ENCODE assay signal across 35 cellular contexts in the genomic region with DNA sequence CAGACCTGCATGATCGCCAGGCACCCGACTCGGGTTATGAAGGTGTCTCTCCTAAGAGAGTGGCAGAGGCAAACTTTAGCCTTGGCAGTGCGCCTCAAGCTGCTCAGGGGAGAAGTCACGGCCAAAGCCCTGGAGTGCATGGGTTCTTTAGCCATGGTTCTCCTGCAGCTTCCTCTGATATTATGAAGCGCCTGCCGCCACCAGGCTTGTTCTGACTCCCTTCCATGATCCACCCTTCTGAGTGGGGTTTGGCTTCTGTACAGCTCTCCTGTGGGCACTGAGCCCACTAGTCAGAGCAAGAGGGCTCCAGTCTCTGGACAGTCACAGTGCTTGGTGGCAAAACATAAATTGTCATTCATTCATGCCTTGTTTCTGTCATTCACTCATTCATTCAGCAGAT. TPM values are rescaled to one million over a fixed set of nuclear protein-coding genes. Genes with fewer than 3 reads are reported as not detected.
"Had no signal": no experiment of that assay in that cellular context is flagged by ENCODE, and none has a peak within 500 bp of the region (broad histone marks: within the 10 kb centered on the region; RNA-seq: fewer than 3 reads in every experiment).

No MANE protein-coding gene starts in this region.

- H3K27ac Mint-ChIP-seq: activated CD4-positive, alpha-beta memory T cell treated with anti-CD3 and anti-CD28 coated beads, Interleukin-2, amount 10 ng/mL, durations not matched to agents 7 days and 5 days; activated naive CD4-positive, alpha-beta T cell treated with anti-CD3 and anti-CD28 coated beads, Interleukin-2, amount 10 ng/mL, durations not matched to agents 7 days and 5 days; activated naive CD8-positive, alpha-beta T cell treated with anti-CD3 and anti-CD28 coated beads, Interleukin-2, amount 10 ng/mL, durations not matched to agents 7 days and 5 days; activated T-cell treated with anti-CD3 and anti-CD28 coated beads, Interleukin-2, amount 50 U/mL, for 24 hours; nephron progenitor cell; progenitor cell of endocrine pancreas; stimulated activated naive B cell treated with anti-CD40 and anti-IgM and Interleukin-4, amounts not matched to agents 10 μg/mL and 1 μg/mL and 100 μg/mL, for 72 hours; T-helper 2 cell treated with Interferon-gamma antibody and Interleukin-4, amounts not matched to agents 5 μg/mL and 100 μg/mL, for 36 hours had no signal

- H3K4me3 ChIP-seq: ascending aorta, cardiac muscle cell, colonic mucosa, dorsolateral prefrontal cortex, gastrocnemius medialis, left ventricle myocardium inferior, lung, mucosa of descending colon, ovary, sigmoid colon, stomach, tibial artery had no signal

- FAIRE-seq: islet of Langerhans, small intestine had no signal

- H3K4me3 Mint-ChIP-seq: activated CD4-positive, alpha-beta memory T cell treated with anti-CD3 and anti-CD28 coated beads, Interleukin-2, amount 10 ng/mL, durations not matched to agents 7 days and 5 days; activated naive CD4-positive, alpha-beta T cell treated with anti-CD3 and anti-CD28 coated beads, Interleukin-2, amount 10 ng/mL, durations not matched to agents 7 days and 5 days; activated naive CD8-positive, alpha-beta T cell treated with anti-CD3 and anti-CD28 coated beads, Interleukin-2, amount 10 ng/mL, durations not matched to agents 7 days and 5 days; activated T-cell treated with anti-CD3 and anti-CD28 coated beads, Interleukin-2, amount 50 U/mL, for 24 hours; brain; nephron progenitor cell; stimulated activated naive B cell treated with anti-CD40 and anti-IgM and Interleukin-4, amounts not matched to agents 10 μg/mL and 1 μg/mL and 100 μg/mL, for 72 hours; T-helper 2 cell treated with Interferon-gamma antibody and Interleukin-4, amounts not matched to agents 5 μg/mL and 100 μg/mL, for 36 hours had no signal

- H3K27me3 Mint-ChIP-seq: activated naive CD8-positive, alpha-beta T cell treated with anti-CD3 and anti-CD28 coated beads, Interleukin-2, amount 10 ng/mL, durations not matched to agents 7 days and 5 days; activated T-cell treated with anti-CD3 and anti-CD28 coated beads, Interleukin-2, amount 50 U/mL, for 24 hours; progenitor cell of endocrine pancreas had no signal

- H3K27me3 ChIP-seq: ascending aorta, cardiac muscle cell, colonic mucosa, dorsolateral prefrontal cortex, gastrocnemius medialis, ovary, sigmoid colon, stomach, tibial artery had no signal

- H3K27ac ChIP-seq: ascending aorta, cardiac muscle cell, colonic mucosa, dorsolateral prefrontal cortex, gastrocnemius medialis, left ventricle myocardium inferior, ovary, sigmoid colon, tibial artery had no signal

- H3K9me3 Mint-ChIP-seq: activated CD4-positive, alpha-beta memory T cell treated with anti-CD3 and anti-CD28 coated beads, Interleukin-2, amount 10 ng/mL, durations not matched to agents 7 days and 5 days; activated naive CD4-positive, alpha-beta T cell treated with anti-CD3 and anti-CD28 coated beads, Interleukin-2, amount 10 ng/mL, durations not matched to agents 7 days and 5 days; activated naive CD8-positive, alpha-beta T cell treated with anti-CD3 and anti-CD28 coated beads, Interleukin-2, amount 10 ng/mL, durations not matched to agents 7 days and 5 days; activated T-cell treated with anti-CD3 and anti-CD28 coated beads, Interleukin-2, amount 50 U/mL, for 24 hours; brain; nephron progenitor cell; stimulated activated naive B cell treated with anti-CD40 and anti-IgM and Interleukin-4, amounts not matched to agents 10 μg/mL and 1 μg/mL and 100 μg/mL, for 72 hours; T-helper 2 cell treated with Interferon-gamma antibody and Interleukin-4, amounts not matched to agents 5 μg/mL and 100 μg/mL, for 36 hours had no signal

- H3K36me3 Mint-ChIP-seq: stimulated activated naive B cell treated with anti-CD40 and anti-IgM and Interleukin-4, amounts not matched to agents 10 μg/mL and 1 μg/mL and 100 μg/mL, for 72 hours had no signal

- DNase-seq: activated CD4-positive, alpha-beta memory T cell treated with anti-CD3 and anti-CD28 coated beads, Interleukin-2, amount 10 ng/mL, durations not matched to agents 7 days and 5 days; activated CD4-positive, alpha-beta T cell treated with anti-CD3 and anti-CD28 coated beads for 4 hours; activated CD4-positive, CD25-positive, alpha-beta regulatory T cell; activated CD8-positive, alpha-beta memory T cell treated with anti-CD3 and anti-CD28 coated beads, Interleukin-2, amount 50 U/mL, for 48 hours; activated gamma-delta T cell; activated naive CD4-positive, alpha-beta T cell treated with anti-CD3 and anti-CD28 coated beads, Interleukin-2, amount 10 ng/mL, durations not matched to agents 7 days and 5 days; activated naive CD8-positive, alpha-beta T cell treated with anti-CD3 and anti-CD28 coated beads, Interleukin-2, amount 10 ng/mL, durations not matched to agents 7 days and 5 days; activated T-cell treated with anti-CD3 and anti-CD28 coated beads, Interleukin-2, amount 50 U/mL, for 24 hours; cerebellar nuclear complex; colonic mucosa; dorsolateral prefrontal cortex; effector memory CD4-positive, alpha-beta T cell; erythroblast; gastrocnemius medialis; glutamatergic neuron; left ventricle myocardium inferior; mucosa of descending colon; nephron progenitor cell; ovary; sigmoid colon; small intestine; stimulated activated naive B cell treated with anti-CD40 and anti-IgM and Interleukin-4, amounts not matched to agents 10 μg/mL and 1 μg/mL and 100 μg/mL, for 72 hours; stomach; T-helper 1 cell; tibial artery had no signal

- H3K36me3 ChIP-seq: ascending aorta, cardiac muscle cell, colonic mucosa, gastrocnemius medialis, left ventricle myocardium inferior, ovary, sigmoid colon, stomach, tibial artery had no signal

- H3K9me3 ChIP-seq: ascending aorta, colonic mucosa, gastrocnemius medialis, left ventricle myocardium inferior, mucosa of descending colon, ovary, sigmoid colon, stomach, tibial artery had no signal

RNA-seq across cellular contexts. Expression of gene CATIP, which starts 38.4 kb away (rescaled TPM):
- total RNA-seq: activated CD4-positive, alpha-beta memory T cell treated with anti-CD3 and anti-CD28 coated beads, Interleukin-2, amount 10 ng/mL, durations not matched to agents 7 days and 5 days; activated naive CD8-positive, alpha-beta T cell treated with anti-CD3 and anti-CD28 coated beads, Interleukin-2, amount 10 ng/mL, durations not matched to agents 7 days and 5 days; ascending aorta; colonic mucosa; gastrocnemius medialis; left ventricle myocardium inferior; mesenteric fat pad; mucosa of descending colon; myocyte; sigmoid colon; stomach; ureter had no signal

RNA-seq across cellular contexts. Expression of gene GPBAR1, which starts 57.4 kb away (rescaled TPM):
- total RNA-seq: ascending aorta had no signal
